Comparison of ENCODE assay signal across 1 cellular context in the genomic region with DNA sequence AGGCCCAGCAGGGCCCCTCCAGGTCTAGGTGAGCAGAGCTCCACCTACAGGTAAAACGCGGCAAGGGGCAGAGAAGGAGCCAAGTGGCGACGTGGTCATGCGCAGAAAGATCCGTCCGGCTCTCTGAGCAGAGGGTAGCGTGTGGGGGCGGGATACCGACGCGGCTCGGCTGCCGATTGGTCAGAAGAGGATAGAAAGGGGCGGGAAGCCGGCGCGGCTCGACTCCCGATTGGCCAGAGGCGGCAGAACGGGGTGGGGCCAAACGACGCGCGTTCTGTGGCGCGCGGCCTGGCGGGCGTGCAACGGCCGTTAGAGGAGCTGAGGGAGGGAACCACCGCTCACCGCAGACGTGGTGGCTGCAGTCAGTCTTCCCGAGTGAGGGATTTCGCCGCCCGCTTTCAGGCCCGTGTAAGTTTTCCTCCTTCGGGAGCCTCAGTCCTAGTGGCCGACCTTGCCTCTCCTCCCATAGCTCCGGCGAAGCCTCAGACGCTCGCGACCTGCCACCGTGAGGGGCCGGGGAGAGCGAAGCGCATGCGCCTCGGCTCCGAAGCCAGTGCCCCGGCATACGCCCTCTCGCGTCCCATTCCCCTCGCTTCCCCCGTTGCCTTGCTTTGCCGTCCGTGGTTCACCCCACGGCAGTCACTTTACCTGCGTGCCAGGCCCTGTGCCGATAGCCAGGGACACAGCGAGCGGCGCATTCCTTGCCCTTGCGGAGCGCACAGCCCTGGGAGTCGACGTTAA.
TF ChIP-seq lines count a peak whose summit lies in the region.

A gene with protein sequence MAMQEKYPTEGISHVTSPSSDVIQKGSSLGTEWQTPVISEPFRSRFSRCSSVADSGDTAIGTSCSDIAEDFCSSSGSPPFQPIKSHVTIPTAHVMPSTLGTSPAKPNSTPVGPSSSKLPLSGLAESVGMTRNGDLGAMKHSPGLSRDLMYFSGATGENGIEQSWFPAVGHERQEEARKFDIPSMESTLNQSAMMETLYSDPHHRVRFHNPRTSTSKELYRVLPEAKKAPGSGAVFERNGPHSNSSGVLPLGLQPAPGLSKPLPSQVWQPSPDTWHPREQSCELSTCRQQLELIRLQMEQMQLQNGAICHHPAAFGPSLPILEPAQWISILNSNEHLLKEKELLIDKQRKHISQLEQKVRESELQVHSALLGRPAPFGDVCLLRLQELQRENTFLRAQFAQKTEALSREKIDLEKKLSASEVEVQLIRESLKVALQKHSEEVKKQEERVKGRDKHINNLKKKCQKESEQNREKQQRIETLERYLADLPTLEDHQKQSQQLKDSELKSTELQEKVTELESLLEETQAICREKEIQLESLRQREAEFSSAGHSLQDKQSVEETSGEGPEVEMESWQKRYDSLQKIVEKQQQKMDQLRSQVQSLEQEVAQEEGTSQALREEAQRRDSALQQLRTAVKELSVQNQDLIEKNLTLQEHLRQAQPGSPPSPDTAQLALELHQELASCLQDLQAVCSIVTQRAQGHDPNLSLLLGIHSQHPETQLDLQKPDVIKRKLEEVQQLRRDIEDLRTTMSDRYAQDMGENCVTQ (plus strand): TSS at position 298 of the 741 bp plus-strand sequence. CDS start 5,584 bp downstream, outside the sequence.

TF ChIP-seq in WTC11, 78 proteins besides CTCF, POLR2A, EP300 and RAD21 (continued from another document):
- TF ChIP-seq, protein P1, sequence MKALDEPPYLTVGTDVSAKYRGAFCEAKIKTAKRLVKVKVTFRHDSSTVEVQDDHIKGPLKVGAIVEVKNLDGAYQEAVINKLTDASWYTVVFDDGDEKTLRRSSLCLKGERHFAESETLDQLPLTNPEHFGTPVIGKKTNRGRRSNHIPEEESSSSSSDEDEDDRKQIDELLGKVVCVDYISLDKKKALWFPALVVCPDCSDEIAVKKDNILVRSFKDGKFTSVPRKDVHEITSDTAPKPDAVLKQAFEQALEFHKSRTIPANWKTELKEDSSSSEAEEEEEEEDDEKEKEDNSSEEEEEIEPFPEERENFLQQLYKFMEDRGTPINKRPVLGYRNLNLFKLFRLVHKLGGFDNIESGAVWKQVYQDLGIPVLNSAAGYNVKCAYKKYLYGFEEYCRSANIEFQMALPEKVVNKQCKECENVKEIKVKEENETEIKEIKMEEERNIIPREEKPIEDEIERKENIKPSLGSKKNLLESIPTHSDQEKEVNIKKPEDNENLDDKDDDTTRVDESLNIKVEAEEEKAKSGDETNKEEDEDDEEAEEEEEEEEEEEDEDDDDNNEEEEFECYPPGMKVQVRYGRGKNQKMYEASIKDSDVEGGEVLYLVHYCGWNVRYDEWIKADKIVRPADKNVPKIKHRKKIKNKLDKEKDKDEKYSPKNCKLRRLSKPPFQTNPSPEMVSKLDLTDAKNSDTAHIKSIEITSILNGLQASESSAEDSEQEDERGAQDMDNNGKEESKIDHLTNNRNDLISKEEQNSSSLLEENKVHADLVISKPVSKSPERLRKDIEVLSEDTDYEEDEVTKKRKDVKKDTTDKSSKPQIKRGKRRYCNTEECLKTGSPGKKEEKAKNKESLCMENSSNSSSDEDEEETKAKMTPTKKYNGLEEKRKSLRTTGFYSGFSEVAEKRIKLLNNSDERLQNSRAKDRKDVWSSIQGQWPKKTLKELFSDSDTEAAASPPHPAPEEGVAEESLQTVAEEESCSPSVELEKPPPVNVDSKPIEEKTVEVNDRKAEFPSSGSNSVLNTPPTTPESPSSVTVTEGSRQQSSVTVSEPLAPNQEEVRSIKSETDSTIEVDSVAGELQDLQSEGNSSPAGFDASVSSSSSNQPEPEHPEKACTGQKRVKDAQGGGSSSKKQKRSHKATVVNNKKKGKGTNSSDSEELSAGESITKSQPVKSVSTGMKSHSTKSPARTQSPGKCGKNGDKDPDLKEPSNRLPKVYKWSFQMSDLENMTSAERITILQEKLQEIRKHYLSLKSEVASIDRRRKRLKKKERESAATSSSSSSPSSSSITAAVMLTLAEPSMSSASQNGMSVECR (CRISPR knock-in tag; IDR thresholded peaks at IDR 0.05; ENCODE audit: borderline replicate concordance) = peak; percentile 39; the same call in 1 of the 2 replicates
- TF ChIP-seq SP1 (CRISPR knock-in tag; conservative IDR thresholded peaks at IDR 0.05) (peak; percentile 90), FOXP1 (CRISPR knock-in tag; IDR thresholded peaks at IDR 0.05; ENCODE audit: borderline replicate concordance) (peak; percentile 48; the same call in 1 of the 2 replicates), JUN (CRISPR knock-in tag; IDR thresholded peaks at IDR 0.05) (no peak), EMX1 (CRISPR knock-in tag; IDR thresholded peaks at IDR 0.05) (no peak), NFYB (CRISPR knock-in tag; conservative IDR thresholded peaks at IDR 0.05; ENCODE audit: low read depth) (peak; percentile 82), GABPB1 (CRISPR knock-in tag; IDR thresholded peaks at IDR 0.05) (0 out of 2 replicates have a peak, but pooled peaks have one; percentile 10), IRF2 (CRISPR knock-in tag; IDR thresholded peaks at IDR 0.05; ENCODE audit: borderline replicate concordance, low read depth) (no peak)
- TF ChIP-seq, protein P2, sequence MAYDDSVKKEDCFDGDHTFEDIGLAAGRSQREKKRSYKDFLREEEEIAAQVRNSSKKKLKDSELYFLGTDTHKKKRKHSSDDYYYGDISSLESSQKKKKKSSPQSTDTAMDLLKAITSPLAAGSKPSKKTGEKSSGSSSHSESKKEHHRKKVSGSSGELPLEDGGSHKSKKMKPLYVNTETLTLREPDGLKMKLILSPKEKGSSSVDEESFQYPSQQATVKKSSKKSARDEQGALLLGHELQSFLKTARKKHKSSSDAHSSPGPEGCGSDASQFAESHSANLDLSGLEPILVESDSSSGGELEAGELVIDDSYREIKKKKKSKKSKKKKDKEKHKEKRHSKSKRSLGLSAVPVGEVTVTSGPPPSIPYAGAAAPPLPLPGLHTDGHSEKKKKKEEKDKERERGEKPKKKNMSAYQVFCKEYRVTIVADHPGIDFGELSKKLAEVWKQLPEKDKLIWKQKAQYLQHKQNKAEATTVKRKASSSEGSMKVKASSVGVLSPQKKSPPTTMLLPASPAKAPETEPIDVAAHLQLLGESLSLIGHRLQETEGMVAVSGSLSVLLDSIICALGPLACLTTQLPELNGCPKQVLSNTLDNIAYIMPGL (CRISPR knock-in tag; IDR thresholded peaks at IDR 0.05) = peak; percentile 81
- TF ChIP-seq, protein P3, sequence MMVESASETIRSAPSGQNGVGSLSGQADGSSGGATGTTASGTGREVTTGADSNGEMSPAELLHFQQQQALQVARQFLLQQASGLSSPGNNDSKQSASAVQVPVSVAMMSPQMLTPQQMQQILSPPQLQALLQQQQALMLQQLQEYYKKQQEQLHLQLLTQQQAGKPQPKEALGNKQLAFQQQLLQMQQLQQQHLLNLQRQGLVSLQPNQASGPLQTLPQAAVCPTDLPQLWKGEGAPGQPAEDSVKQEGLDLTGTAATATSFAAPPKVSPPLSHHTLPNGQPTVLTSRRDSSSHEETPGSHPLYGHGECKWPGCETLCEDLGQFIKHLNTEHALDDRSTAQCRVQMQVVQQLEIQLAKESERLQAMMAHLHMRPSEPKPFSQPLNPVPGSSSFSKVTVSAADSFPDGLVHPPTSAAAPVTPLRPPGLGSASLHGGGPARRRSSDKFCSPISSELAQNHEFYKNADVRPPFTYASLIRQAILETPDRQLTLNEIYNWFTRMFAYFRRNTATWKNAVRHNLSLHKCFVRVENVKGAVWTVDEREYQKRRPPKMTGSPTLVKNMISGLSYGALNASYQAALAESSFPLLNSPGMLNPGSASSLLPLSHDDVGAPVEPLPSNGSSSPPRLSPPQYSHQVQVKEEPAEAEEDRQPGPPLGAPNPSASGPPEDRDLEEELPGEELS (CRISPR knock-in tag; IDR thresholded peaks at IDR 0.05) = peak; percentile 50; the same call in 1 of the 2 replicates
- TF ChIP-seq, protein P4, sequence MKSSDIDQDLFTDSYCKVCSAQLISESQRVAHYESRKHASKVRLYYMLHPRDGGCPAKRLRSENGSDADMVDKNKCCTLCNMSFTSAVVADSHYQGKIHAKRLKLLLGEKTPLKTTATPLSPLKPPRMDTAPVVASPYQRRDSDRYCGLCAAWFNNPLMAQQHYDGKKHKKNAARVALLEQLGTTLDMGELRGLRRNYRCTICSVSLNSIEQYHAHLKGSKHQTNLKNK (CRISPR knock-in tag; IDR thresholded peaks at IDR 0.05) = no peak
- TF ChIP-seq, protein P5, sequence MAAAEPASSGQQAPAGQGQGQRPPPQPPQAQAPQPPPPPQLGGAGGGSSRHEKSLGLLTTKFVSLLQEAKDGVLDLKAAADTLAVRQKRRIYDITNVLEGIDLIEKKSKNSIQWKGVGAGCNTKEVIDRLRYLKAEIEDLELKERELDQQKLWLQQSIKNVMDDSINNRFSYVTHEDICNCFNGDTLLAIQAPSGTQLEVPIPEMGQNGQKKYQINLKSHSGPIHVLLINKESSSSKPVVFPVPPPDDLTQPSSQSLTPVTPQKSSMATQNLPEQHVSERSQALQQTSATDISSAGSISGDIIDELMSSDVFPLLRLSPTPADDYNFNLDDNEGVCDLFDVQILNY (CRISPR knock-in tag; IDR thresholded peaks at IDR 0.05) = peak; percentile 77; the same call in 1 of the 2 replicates
